Comparison of ENCODE assay signal across 8 cellular contexts in the genomic region with DNA sequence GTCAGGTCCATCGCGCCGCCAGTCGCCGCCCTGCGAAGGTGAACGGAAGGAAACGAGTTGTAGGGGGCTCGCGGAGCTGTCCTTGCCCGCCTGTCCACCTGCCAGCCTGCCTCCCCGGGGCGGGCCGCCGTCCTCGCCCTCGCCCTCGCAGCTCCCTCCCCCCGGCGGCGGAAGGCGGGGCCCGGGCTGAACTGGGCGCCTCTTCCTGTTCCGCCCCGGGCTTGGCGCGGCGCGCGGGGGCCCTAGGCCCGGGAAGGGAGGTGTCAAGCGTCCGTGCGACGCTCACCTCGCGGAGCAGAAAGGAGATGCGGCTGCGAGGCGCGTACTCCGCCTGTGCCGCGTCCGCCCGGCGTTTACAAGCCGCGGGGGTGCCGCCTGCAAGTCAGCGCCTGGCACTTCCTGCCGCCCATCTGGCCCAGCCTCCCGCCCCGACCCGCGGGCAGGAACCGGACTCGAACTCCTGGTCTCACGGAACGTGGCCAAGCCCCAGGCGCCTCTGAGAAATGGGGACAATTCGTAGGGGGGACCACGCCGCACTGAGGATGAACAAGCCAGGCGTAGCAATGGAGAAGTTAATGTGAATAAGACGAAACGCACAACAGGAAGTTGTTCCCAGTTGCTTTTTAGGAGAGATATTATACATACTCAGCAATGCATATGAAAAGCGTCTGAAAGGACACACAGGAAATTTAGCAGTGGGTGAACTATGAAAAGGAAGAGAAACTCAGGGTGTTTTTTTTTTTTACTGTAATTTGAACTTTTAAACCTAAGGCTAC. TPM values are rescaled to one million over a fixed set of nuclear protein-coding genes. Genes with fewer than 3 reads are reported as not detected.
DNase-seq lines count a peak whose midpoint lies in the region; ATAC-seq and TF ChIP-seq lines count a peak whose summit lies in the region.

CNPPD1 (minus strand) TSS at position 108 of the 776 bp plus-strand sequence; CDS start at position 11, 97 bp downstream.

- H3K27me3 ChIP-seq in H7 (ENCODE audit: control insufficient read depth, insufficient read depth, low read length) = no peaks in the 10 kb centered on the region
- H3K27me3 ChIP-seq in MG63 = no peaks in the 10 kb centered on the region
- H3K27me3 ChIP-seq in SJCRH30 = no peaks in the 10 kb centered on the region
- H3K27me3 ChIP-seq in foreskin keratinocyte = no peaks in the 10 kb centered on the region
- H3K27me3 ChIP-seq in neuron (ENCODE audit: insufficient read depth, low read length) = no peaks in the 10 kb centered on the region
- no peaks in the 10 kb centered on the region for H3K27me3 ChIP-seq in subcutaneous abdominal adipose tissue (ENCODE audit: control insufficient read depth in 5 of 5, insufficient read depth in 4 of 5, low read length in 5 of 5)

- H3K27ac ChIP-seq in SJCRH30 = peak within 1 kb of the TSS; percentile 54
- peak within 1 kb of the TSS; percentile 96 for H3K27ac ChIP-seq in foreskin keratinocyte
- H3K27ac ChIP-seq in subcutaneous abdominal adipose tissue (ENCODE audit: low read depth, low read length) = peak within 1 kb of the TSS; percentile 93

- H3K4me3 ChIP-seq in H7 (ENCODE audit: insufficient read depth, low read depth, low read length) = peak within 1 kb of the TSS; percentile 86
- H3K4me3 ChIP-seq in MG63 = peak within 1 kb of the TSS; percentile 98
- peak within 1 kb of the TSS; percentile 85 for H3K4me3 ChIP-seq in SJCRH30
- H3K4me3 ChIP-seq in neuron (ENCODE audit: low read length) = peak within 1 kb of the TSS; percentile 73
- H3K4me3 ChIP-seq in subcutaneous abdominal adipose tissue (ENCODE audit: low read depth in 1 of 5, low read length in 5 of 5) = peak within 1 kb of the TSS; percentile 78 to 93 (median 84)

- H3K36me3 ChIP-seq in H7 (replicated peaks; ENCODE audit: control insufficient read depth, insufficient read depth, low read length) = peaks cover 20% of the 10 kb centered on the region
- H3K36me3 ChIP-seq in MG63 = peaks cover 49% of the 10 kb centered on the region
- 0 out of 2 replicates have a peak, but pooled peaks cover 4% of the 10 kb centered on the region for H3K36me3 ChIP-seq in SJCRH30
- peaks cover 46% of the 10 kb centered on the region for H3K36me3 ChIP-seq in neuron (ENCODE audit: insufficient read depth, low read length)
- peaks cover 0 to 57% (median 55%) of the 10 kb centered on the region in 5 donors for H3K36me3 ChIP-seq in subcutaneous abdominal adipose tissue (ENCODE audit: control insufficient read depth in 5 of 5, insufficient read depth in 5 of 5, low read length in 5 of 5)

- 0 out of 2 replicates have a peak, but pooled peaks cover 5% of the 10 kb centered on the region for H3K4me1 ChIP-seq in SJCRH30
- peaks cover 4% of the 10 kb centered on the region for H3K4me1 ChIP-seq in foreskin keratinocyte
- H3K4me1 ChIP-seq in neuron (ENCODE audit: insufficient read depth, low read length) = peaks cover 21% of the 10 kb centered on the region
- peaks cover 2 to 47% (median 32%) of the 10 kb centered on the region in 5 donors for H3K4me1 ChIP-seq in subcutaneous abdominal adipose tissue (ENCODE audit: control insufficient read depth in 5 of 5, insufficient read depth in 5 of 5, low read length in 5 of 5)

- in situ Hi-C loops in G401 (cut with HindIII; ENCODE audit: low sequenced_read_pairs) = no loop called here

- H3K9me3 ChIP-seq in MG63 (no peaks in the 10 kb centered on the region), SJCRH30 (replicated peaks) (no peaks in the 10 kb centered on the region), neuron (ENCODE audit: low read length) (no peaks in the 10 kb centered on the region), subcutaneous abdominal adipose tissue (ENCODE audit: control insufficient read depth in 5 of 5, low read length in 5 of 5) (no peaks in the 10 kb centered on the region)

- no peak for TF ChIP-seq CTCF in foreskin keratinocyte (conservative IDR thresholded peaks at IDR 0.05)

- DNase-seq in G401 (ENCODE audit: low spot score) (peak; percentile 85), H7 (peak; percentile 95), MG63 (peak; percentile 89), SJCRH30 (peak; percentile 81 to 85), activated gamma-delta T cell treated with Interleukin-2 at 50 U/mL for 16 hours (peak; percentile 87), foreskin keratinocyte (peak in 1 of 2 donors; percentile 62)

- H2AFZ ChIP-seq in neuron (ENCODE audit: low read depth, low read length) = peak within 1 kb of the TSS; percentile 74

- peak; percentile 64 for ATAC-seq in foreskin keratinocyte

- H3K9ac ChIP-seq in subcutaneous abdominal adipose tissue (ENCODE audit: low read length in 5 of 5) = peak within 1 kb of the TSS; percentile 88 to 92 (median 91)

RNA-seq across cellular contexts. Expression of gene CNPPD1, which starts in this region (rescaled TPM):
- total RNA-seq in G401 (2014; rRNA removed; shearing (Covaris generic)) = 34.7 and 39.0 TPM in 2 replicates
- 27.7 and 33.2 TPM in 2 replicates for total RNA-seq in H7 (2014; rRNA removed; shearing (Covaris generic))
- 35.2 and 40.6 TPM in 2 replicates for total RNA-seq in MG63 (2014; rRNA removed; shearing (Covaris generic); ENCODE audit: low replicate concordance)
- total RNA-seq in SJCRH30 (2014; rRNA removed; shearing (Covaris generic)) = 13.0 and 13.3 TPM in 2 replicates
- 20.0 and 21.7 TPM in 2 replicates for total RNA-seq in foreskin keratinocyte
- 31.5 and 32.8 TPM in 2 replicates for polyA plus RNA-seq in foreskin keratinocyte
